ENCODE assay signal across 5 cellular contexts in genomic region chr4:164139291-164139690, GRCh38.
"Had no signal": no experiment of that assay in that cellular context is flagged by ENCODE, and none has a peak within 500 bp of the region (broad histone marks: within the 10 kb centered on the region; RNA-seq: fewer than 3 reads in every experiment).

No MANE protein-coding gene starts in this region.

- H2AFZ ChIP-seq: GM23338 had no signal

- H3K4me2 ChIP-seq: GM23338 had no signal

- ATAC-seq: GM23338, K562 had no signal

- DNase-seq: H9, HCEC 1CT, IMR-90 had no signal

- H3K4me3 ChIP-seq: GM23338, K562 had no signal
